4 cellular contexts compared by ENCODE assay signal in genomic region chr19:55912916-55913315, GRCh38. TPM values are rescaled to one million over a fixed set of nuclear protein-coding genes. Genes with fewer than 3 reads are reported as not detected.
"Had no signal": no experiment of that assay in that cellular context is flagged by ENCODE, and none has a peak within 500 bp of the region (broad histone marks: within the 10 kb centered on the region; RNA-seq: fewer than 3 reads in every experiment).

No MANE protein-coding gene starts in this region.

- H3K4me3 ChIP-seq: GM12878 had no signal

- DNase-seq: GDM1, GF-D8 had no signal

- ATAC-seq: GM12878 had no signal

RNA-seq across cellular contexts. Expression of gene NLRP13, which starts 19.2 kb away (rescaled TPM):
- total RNA-seq: G401, GM12878 had no signal

RNA-seq across cellular contexts. Expression of gene NLRP8, which starts 34.7 kb away (rescaled TPM):
- total RNA-seq: G401, GM12878 had no signal
